In genomic region chr9:33721674-33722358, GRCh38 we compare ENCODE assay signal across 8 cellular contexts.
DNase-seq lines count a peak whose midpoint lies in the region; ATAC-seq and TF ChIP-seq lines count a peak whose summit lies in the region.

No MANE protein-coding gene starts in this region.

- peak; percentile 77 for ATAC-seq in GM19043 (IDR thresholded peaks at IDR 0.05; ENCODE audit: low read depth, unreplicated experiment)
- ATAC-seq in mucosa of descending colon: peak; percentile 99

- H3K27ac Mint-ChIP-seq in endodermal cell: no peak overlapping the region

- no peak overlapping the region for H3K9ac ChIP-seq in endodermal cell (ENCODE audit: extremely low read depth, low read length, poor library complexity, severe bottlenecking)

- no peaks in the 10 kb centered on the region for H3K27me3 ChIP-seq in endodermal cell (ENCODE audit: control insufficient read depth, insufficient read depth, low read length, poor library complexity, severe bottlenecking)

- H3K27me3 Mint-ChIP-seq in endodermal cell (ENCODE audit: insufficient read depth): peaks cover 45% of the 10 kb centered on the region

- H3K4me1 ChIP-seq in endodermal cell (ENCODE audit: control insufficient read depth, insufficient read depth, low read length) (no peaks in the 10 kb centered on the region), mucosa of descending colon (ENCODE audit: low read depth) (no peaks in the 10 kb centered on the region)

- H3K4me3 Mint-ChIP-seq in endodermal cell: no peak overlapping the region

- peaks cover 2% of the 10 kb centered on the region for H3K4me1 Mint-ChIP-seq in endodermal cell

- H3K9me3 ChIP-seq in endodermal cell (ENCODE audit: control insufficient read depth, low read length) (peaks cover 4% of the 10 kb centered on the region), mucosa of descending colon (no peaks in the 10 kb centered on the region)

- no peaks in the 10 kb centered on the region for H3K36me3 Mint-ChIP-seq in endodermal cell (ENCODE audit: low read depth)

- H3K36me3 ChIP-seq in endodermal cell (ENCODE audit: control insufficient read depth, insufficient read depth, low read length) (no peaks in the 10 kb centered on the region), mucosa of descending colon (ENCODE audit: low read depth) (no peaks in the 10 kb centered on the region)

- intact Hi-C loops in mucosa of descending colon (cut with DNase I, micrococcal nuclease): loop anchor here (5.0 kb wide), 1 partner anchor 100 kb away; no protein-coding TSS in a partner anchor

- WGBS in endodermal cell (ENCODE audit: insufficient coverage in 1 of 2, insufficient read length in 1 of 2), 2 experiments: 29 to 45% methylated on average over 13 to 32 of the region's 32 CpGs

- no peak overlapping the region for H3K27ac ChIP-seq in endodermal cell (ENCODE audit: low read depth, low read length)

- peaks cover 12% of the 10 kb centered on the region for H3K9me3 Mint-ChIP-seq in endodermal cell

- DNase-seq in AG09319 (ENCODE audit: extremely low read depth, low read depth): peak; percentile 49
- DNase-seq in HS-5 (ENCODE audit: low read depth): peak; percentile 44
- peak; percentile 79 for DNase-seq in NOMO-1 treated with DMSO at 0.1 percent for 48 hours (lab: John Stamatoyannopoulos, UW; ENCODE audit: unreplicated experiment)
- peak; percentile 61 to 70 for DNase-seq in activated CD8-positive, alpha-beta memory T cell treated with anti-CD3 and anti-CD28 coated beads for 4 hours (ENCODE audit: low read depth in 2 of 2)
- peak; percentile 97 for DNase-seq in endodermal cell
- peak; percentile 84 to 93 (median 89) for DNase-seq in mucosa of descending colon
- peak; percentile 73 to 75 for DNase-seq in stimulated activated CD8-positive, alpha-beta memory T cell treated with anti-CD3 and anti-CD28 coated beads, Interleukin-4, amount 100 ng/mL, for 1 hour (ENCODE audit: low read depth in 2 of 2, low spot score in 1 of 2)

- TF ChIP-seq CTCF in AG09319 (IDR thresholded peaks at IDR 0.05; ENCODE audit: low read depth, low read length) (peak; percentile 100), endodermal cell (conservative IDR thresholded peaks at IDR 0.05) (peak; percentile 100), mucosa of descending colon (IDR thresholded peaks at IDR 0.05) (peak; percentile 99)

- H3K4me3 ChIP-seq in endodermal cell (ENCODE audit: low read length) (no peak overlapping the region), mucosa of descending colon (no peak overlapping the region)

Comparison
In these comparisons a context has a peak if more than half of its experiments do, and no peak if none do; other contexts are left out.
1. DNase-seq: peak in every context shown above with its lines; median percentile 97 in endodermal cell; 89 in mucosa of descending colon; 79 in NOMO-1 treated with DMSO at 0.1 percent for 48 hours; 74 in stimulated activated CD8-positive, alpha-beta memory T cell treated with anti-CD3 and anti-CD28 coated beads, Interleukin-4, amount 100 ng/mL, for 1 hour; 66 in activated CD8-positive, alpha-beta memory T cell treated with anti-CD3 and anti-CD28 coated beads for 4 hours; 49 in AG09319; 44 in HS-5.